Comparison of ENCODE assay signal across 8 cellular contexts in genomic region chr17:38881600-38882191, GRCh38. TPM values are rescaled to one million over a fixed set of nuclear protein-coding genes. Genes with fewer than 3 reads are reported as not detected.
DNase-seq lines count a peak whose midpoint lies in the region; ATAC-seq and TF ChIP-seq lines count a peak whose summit lies in the region.

No MANE protein-coding gene starts in this region.

- DNase-seq in AG10803 (ENCODE audit: low read depth) (peak; percentile 40), Karpas-422 (peak; percentile 76), adipocyte (ENCODE audit: low read depth) (peak; percentile 73), iris pigment epithelial cell (ENCODE audit: low read depth) (peak; percentile 71), GM10248 (ENCODE audit: extremely low spot score) (no peak), DMS153 treated with DMSO at 0.1 percent for 48 hours (lab: John Stamatoyannopoulos, UW; ENCODE audit: unreplicated experiment) (no peak)
- DNase-seq in stimulated activated naive CD4-positive, alpha-beta T cell treated with Interleukin-2 at 50 U/mL for 16 hours (lab: John Stamatoyannopoulos, UW): peak; percentile 18

- CTCF ChIA-PET in GM10248 (lab: Yijun Ruan, JAX): interaction anchor here (0.7 to 2.4 kb wide), 3 partner anchors 9 to 21 kb away, joined by 3 to 11 read pairs (median 4); no protein-coding TSS in a partner anchor

- H3K9me2 ChIP-seq in Karpas-422 (replicated peaks; ENCODE audit: insufficient read depth, low read length): no peaks in the 10 kb centered on the region

- POLR2A ChIA-PET in GM10248 (lab: Yijun Ruan, JAX): no interaction called here

- H3K4me1 ChIP-seq in Karpas-422 (ENCODE audit: low read length) (peaks cover 83% of the 10 kb centered on the region), adipocyte (ENCODE audit: control insufficient read depth, insufficient read depth, low read length) (peaks cover 80% of the 10 kb centered on the region)

- peaks cover 92% of the 10 kb centered on the region for H3K79me2 ChIP-seq in Karpas-422 (ENCODE audit: low read length)

- peak overlapping the region; percentile 11; the same call in 1 of the 2 replicates for H3K9ac ChIP-seq in Karpas-422 (ENCODE audit: low read length)
- H3K9ac ChIP-seq in adipocyte (ENCODE audit: low read length): peak overlapping the region; percentile 59

- TF ChIP-seq CTCF in AG10803 (conservative IDR thresholded peaks at IDR 0.05; ENCODE audit: low read length) (no peak), GM10248 (IDR thresholded peaks at IDR 0.05; ENCODE audit: control extremely low read depth, extremely low read depth, low read depth, missing control alignments) (no peak)

- H3K27me3 ChIP-seq in Karpas-422 (ENCODE audit: low read length) (no peaks in the 10 kb centered on the region), adipocyte (replicated peaks; ENCODE audit: control insufficient read depth, insufficient read depth, low read length) (no peaks in the 10 kb centered on the region)

- H3K9me3 ChIP-seq in Karpas-422 (ENCODE audit: low read length): no peaks in the 10 kb centered on the region
- H3K9me3 ChIP-seq in adipocyte (ENCODE audit: control insufficient read depth, low read length): no peaks in the 10 kb centered on the region

- H3K4me2 ChIP-seq in Karpas-422 (ENCODE audit: low read depth, low read length, poor library complexity, severe bottlenecking): no peak overlapping the region

- peaks cover 24% of the 10 kb centered on the region; the same call in 1 of the 2 replicates for H3K36me3 ChIP-seq in Karpas-422 (ENCODE audit: insufficient read depth, low read length)
- H3K36me3 ChIP-seq in adipocyte (ENCODE audit: control insufficient read depth, insufficient read depth, low read length, severe bottlenecking): peaks cover 62% of the 10 kb centered on the region

- H3K27ac ChIP-seq in Karpas-422 (ENCODE audit: low read length): peak overlapping the region; percentile 45

- H3K4me3 ChIP-seq in AG10803 (ENCODE audit: low read length) (no peak overlapping the region; the same call in 1 of the 2 replicates), Karpas-422 (ENCODE audit: low read length) (no peak overlapping the region), adipocyte (ENCODE audit: low read length) (peak overlapping the region; percentile 56)

- no peaks in the 10 kb centered on the region; the same call in 1 of the 2 replicates for H4K20me1 ChIP-seq in Karpas-422 (ENCODE audit: insufficient read depth, low read depth, low read length)

- H2AFZ ChIP-seq in Karpas-422 (ENCODE audit: low read length): no peak overlapping the region

- no peak for ATAC-seq in HG02840 (IDR thresholded peaks at IDR 0.05; ENCODE audit: low FRiP score, unreplicated experiment)

RNA-seq across cellular contexts. Expression of gene LASP1, which starts 11.8 kb away (rescaled TPM):
- 59.3 and 85.0 TPM in 2 replicates for total RNA-seq in Karpas-422 (2014; rRNA removed; shearing (Covaris generic); ENCODE audit: low replicate concordance)

RNA-seq across cellular contexts. Expression of gene RPL23, which starts 28.2 kb away (rescaled TPM):
- 2,394 and 2,712 TPM in 2 replicates for total RNA-seq in Karpas-422 (2014; rRNA removed; shearing (Covaris generic); ENCODE audit: low replicate concordance)

RNA-seq across cellular contexts. Expression of gene CWC25, which starts 56.6 kb away (rescaled TPM):
- 11.8 and 12.7 TPM in 2 replicates for total RNA-seq in Karpas-422 (2014; rRNA removed; shearing (Covaris generic); ENCODE audit: low replicate concordance)

Comparison
In these comparisons a context has a peak if more than half of its experiments do, and no peak if none do; other contexts are left out.
1. DNase-seq: peak in AG10803 (single experiment), Karpas-422 (single experiment), adipocyte (single experiment), iris pigment epithelial cell (single experiment) and stimulated activated naive CD4-positive, alpha-beta T cell treated with Interleukin-2 at 50 U/mL for 16 hours (single experiment); none in GM10248 (single experiment) and DMS153 treated with DMSO at 0.1 percent for 48 hours (single experiment).